1 cellular context compared by ENCODE assay signal in the genomic region with DNA sequence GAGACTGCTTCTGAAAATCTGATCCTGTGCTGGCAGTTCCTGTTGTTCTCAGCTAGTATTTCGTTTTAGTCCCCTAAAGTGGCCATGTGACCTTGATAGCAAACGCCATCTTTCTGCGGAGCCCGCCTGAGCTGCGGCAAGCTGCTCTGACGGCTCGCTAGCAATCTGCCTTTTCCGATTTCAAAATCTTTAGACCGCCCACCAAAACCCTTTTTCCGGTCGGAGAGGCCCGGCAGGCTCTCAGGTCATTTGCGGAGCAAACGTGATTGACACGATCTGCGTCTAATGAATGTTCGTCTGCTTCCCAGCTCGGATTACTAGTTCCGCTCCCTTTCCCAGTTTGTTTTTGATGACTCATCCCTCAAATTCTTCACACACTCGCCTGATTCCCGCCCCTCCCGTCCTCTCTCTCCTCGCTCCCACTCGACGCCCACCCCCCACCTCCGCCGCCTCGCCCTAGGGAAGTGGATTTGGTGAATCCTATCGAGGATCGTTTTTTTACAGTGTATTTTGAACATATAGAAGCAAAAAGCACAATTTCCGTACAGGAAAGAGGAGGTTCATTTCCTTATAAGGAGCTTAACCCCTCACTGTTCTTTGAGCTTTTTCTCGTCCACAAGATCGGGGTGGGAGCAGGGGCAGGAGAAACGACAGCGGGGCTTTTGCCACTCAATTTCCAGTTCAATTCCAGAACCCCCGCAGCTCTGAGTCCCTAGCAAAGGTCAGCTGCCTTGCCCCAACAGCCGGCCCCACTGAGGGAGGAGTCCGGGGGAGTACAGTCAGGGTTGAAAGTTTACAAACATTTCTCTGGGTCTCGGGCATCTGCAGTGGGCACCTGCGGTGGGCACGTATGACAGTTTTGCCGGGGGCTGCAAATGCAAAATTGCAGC.
TF ChIP-seq lines count a peak whose summit lies in the region.

No MANE protein-coding gene starts in this region.

TF ChIP-seq in K562, 482 proteins besides CTCF, POLR2A, EP300 and RAD21 (continued from another document and continues in another):
- no peak for TF ChIP-seq SRSF3 (IDR thresholded peaks at IDR 0.05; ENCODE audit: insufficient read depth, low read length)
- no peak for TF ChIP-seq TRIM24 (IDR thresholded peaks at IDR 0.05)
- no peak for TF ChIP-seq ZNF511 (CRISPR knock-in tag; IDR thresholded peaks at IDR 0.05)
- no peak for TF ChIP-seq TCFL5 (CRISPR knock-in tag; conservative IDR thresholded peaks at IDR 0.05)
- peak; percentile 52; the same call in 1 of the 2 replicates for TF ChIP-seq CC2D1A (IDR thresholded peaks at IDR 0.05)
- TF ChIP-seq KAT8 (IDR thresholded peaks at IDR 0.05; ENCODE audit: low read depth), result no peak
- TF ChIP-seq, protein P1, sequence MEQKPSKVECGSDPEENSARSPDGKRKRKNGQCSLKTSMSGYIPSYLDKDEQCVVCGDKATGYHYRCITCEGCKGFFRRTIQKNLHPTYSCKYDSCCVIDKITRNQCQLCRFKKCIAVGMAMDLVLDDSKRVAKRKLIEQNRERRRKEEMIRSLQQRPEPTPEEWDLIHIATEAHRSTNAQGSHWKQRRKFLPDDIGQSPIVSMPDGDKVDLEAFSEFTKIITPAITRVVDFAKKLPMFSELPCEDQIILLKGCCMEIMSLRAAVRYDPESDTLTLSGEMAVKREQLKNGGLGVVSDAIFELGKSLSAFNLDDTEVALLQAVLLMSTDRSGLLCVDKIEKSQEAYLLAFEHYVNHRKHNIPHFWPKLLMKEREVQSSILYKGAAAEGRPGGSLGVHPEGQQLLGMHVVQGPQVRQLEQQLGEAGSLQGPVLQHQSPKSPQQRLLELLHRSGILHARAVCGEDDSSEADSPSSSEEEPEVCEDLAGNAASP (IDR thresholded peaks at IDR 0.05), result no peak
- no peak for TF ChIP-seq ZBTB33 (CRISPR knock-in tag; IDR thresholded peaks at IDR 0.05)
- TF ChIP-seq ZBTB43 (CRISPR knock-in tag; IDR thresholded peaks at IDR 0.05), result no peak
- TF ChIP-seq HDGF (IDR thresholded peaks at IDR 0.05), result no peak
- TF ChIP-seq POU5F1 (IDR thresholded peaks at IDR 0.05; ENCODE audit: borderline replicate concordance, low read depth, low read length, partially characterized antibody), result no peak
- TF ChIP-seq TEAD1 (CRISPR knock-in tag; IDR thresholded peaks at IDR 0.05), result no peak
- no peak for TF ChIP-seq E2F3 (CRISPR knock-in tag; IDR thresholded peaks at IDR 0.05)
- TF ChIP-seq ZNF586 (CRISPR knock-in tag; conservative IDR thresholded peaks at IDR 0.05), result no peak
- TF ChIP-seq NFATC3 (IDR thresholded peaks at IDR 0.05), result no peak
- no peak for TF ChIP-seq BRF1 (IDR thresholded peaks at IDR 0.05; ENCODE audit: borderline replicate concordance, extremely low read depth, insufficient read length)
- TF ChIP-seq FIP1L1 (IDR thresholded peaks at IDR 0.05; ENCODE audit: low read depth, low read length, poor library complexity, severe bottlenecking), result no peak
- TF ChIP-seq MCM5 (IDR thresholded peaks at IDR 0.05; ENCODE audit: low read depth), result no peak
- TF ChIP-seq STAG1 (CRISPR knock-in tag; IDR thresholded peaks at IDR 0.05; ENCODE audit: borderline replicate concordance), result no peak
- peak; percentile 89 for TF ChIP-seq RBM25 (IDR thresholded peaks at IDR 0.05; ENCODE audit: low read depth, low read length, severe bottlenecking)
- no peak for TF ChIP-seq DDX20 (tag; IDR thresholded peaks at IDR 0.05; ENCODE audit: low read depth)
- TF ChIP-seq CHD1 (IDR thresholded peaks at IDR 0.05; ENCODE audit: low read length), result no peak
- TF ChIP-seq MTA2 (IDR thresholded peaks at IDR 0.05; ENCODE audit: low read depth), result no peak
- no peak for TF ChIP-seq ARHGAP35 (IDR thresholded peaks at IDR 0.05; ENCODE audit: partially characterized antibody)
- TF ChIP-seq, protein P2, sequence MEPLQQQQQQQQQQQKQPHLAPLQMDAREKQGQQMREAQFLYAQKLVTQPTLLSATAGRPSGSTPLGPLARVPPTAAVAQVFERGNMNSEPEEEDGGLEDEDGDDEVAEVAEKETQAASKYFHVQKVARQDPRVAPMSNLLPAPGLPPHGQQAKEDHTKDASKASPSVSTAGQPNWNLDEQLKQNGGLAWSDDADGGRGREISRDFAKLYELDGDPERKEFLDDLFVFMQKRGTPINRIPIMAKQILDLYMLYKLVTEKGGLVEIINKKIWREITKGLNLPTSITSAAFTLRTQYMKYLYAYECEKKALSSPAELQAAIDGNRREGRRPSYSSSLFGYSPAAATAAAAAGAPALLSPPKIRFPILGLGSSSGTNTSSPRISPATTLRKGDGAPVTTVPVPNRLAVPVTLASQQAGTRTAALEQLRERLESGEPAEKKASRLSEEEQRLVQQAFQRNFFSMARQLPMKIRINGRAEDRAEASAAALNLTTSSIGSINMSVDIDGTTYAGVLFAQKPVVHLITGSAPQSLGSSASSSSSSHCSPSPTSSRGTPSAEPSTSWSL (CRISPR knock-in tag; IDR thresholded peaks at IDR 0.05; ENCODE audit: borderline replicate concordance), result no peak
- TF ChIP-seq ZNF232 (CRISPR knock-in tag; IDR thresholded peaks at IDR 0.05), result no peak
- no peak for TF ChIP-seq MEF2A (IDR thresholded peaks at IDR 0.05; ENCODE audit: control insufficient read depth, low read depth, low read length)
- TF ChIP-seq HDAC8 (tag; IDR thresholded peaks at IDR 0.05), result no peak
- TF ChIP-seq NCOA1 (IDR thresholded peaks at IDR 0.05; ENCODE audit: low read depth), result 0 out of 2 replicates have a peak, but pooled peaks have one; percentile 7
- TF ChIP-seq RBM22 (IDR thresholded peaks at IDR 0.05; ENCODE audit: low read depth, low read length, poor library complexity, severe bottlenecking), result no peak
- TF ChIP-seq RBFOX2 (IDR thresholded peaks at IDR 0.05; ENCODE audit: low read depth, low read length), result peak; percentile 82
- TF ChIP-seq CBX2 (IDR thresholded peaks at IDR 0.05; ENCODE audit: insufficient read depth, low read length, poor library complexity, severe bottlenecking), result no peak
- no peak for TF ChIP-seq SMAD4 (CRISPR knock-in tag; conservative IDR thresholded peaks at IDR 0.05)
- TF ChIP-seq, protein P3, sequence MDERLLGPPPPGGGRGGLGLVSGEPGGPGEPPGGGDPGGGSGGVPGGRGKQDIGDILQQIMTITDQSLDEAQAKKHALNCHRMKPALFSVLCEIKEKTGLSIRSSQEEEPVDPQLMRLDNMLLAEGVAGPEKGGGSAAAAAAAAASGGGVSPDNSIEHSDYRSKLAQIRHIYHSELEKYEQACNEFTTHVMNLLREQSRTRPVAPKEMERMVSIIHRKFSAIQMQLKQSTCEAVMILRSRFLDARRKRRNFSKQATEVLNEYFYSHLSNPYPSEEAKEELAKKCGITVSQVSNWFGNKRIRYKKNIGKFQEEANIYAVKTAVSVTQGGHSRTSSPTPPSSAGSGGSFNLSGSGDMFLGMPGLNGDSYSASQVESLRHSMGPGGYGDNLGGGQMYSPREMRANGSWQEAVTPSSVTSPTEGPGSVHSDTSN (CRISPR knock-in tag; IDR thresholded peaks at IDR 0.05; ENCODE audit: low read depth), result peak; percentile 80
- TF ChIP-seq, protein P3 (tag; conservative IDR thresholded peaks at IDR 0.05; ENCODE audit: low read depth), result peak; percentile 97
- TF ChIP-seq MITF (IDR thresholded peaks at IDR 0.05), result no peak
- TF ChIP-seq ZNF57 (CRISPR knock-in tag; IDR thresholded peaks at IDR 0.05), result no peak
- no peak for TF ChIP-seq HEY1 (CRISPR knock-in tag; IDR thresholded peaks at IDR 0.05; ENCODE audit: borderline replicate concordance)
- TF ChIP-seq CLOCK (CRISPR knock-in tag; IDR thresholded peaks at IDR 0.05; ENCODE audit: borderline replicate concordance), result no peak
- no peak for TF ChIP-seq HMG20A (CRISPR knock-in tag; conservative IDR thresholded peaks at IDR 0.05)
- no peak for TF ChIP-seq REST (CRISPR knock-in tag; IDR thresholded peaks at IDR 0.05; ENCODE audit: low read depth)
